ENCODE assay signal across 32 cellular contexts in the genomic region with DNA sequence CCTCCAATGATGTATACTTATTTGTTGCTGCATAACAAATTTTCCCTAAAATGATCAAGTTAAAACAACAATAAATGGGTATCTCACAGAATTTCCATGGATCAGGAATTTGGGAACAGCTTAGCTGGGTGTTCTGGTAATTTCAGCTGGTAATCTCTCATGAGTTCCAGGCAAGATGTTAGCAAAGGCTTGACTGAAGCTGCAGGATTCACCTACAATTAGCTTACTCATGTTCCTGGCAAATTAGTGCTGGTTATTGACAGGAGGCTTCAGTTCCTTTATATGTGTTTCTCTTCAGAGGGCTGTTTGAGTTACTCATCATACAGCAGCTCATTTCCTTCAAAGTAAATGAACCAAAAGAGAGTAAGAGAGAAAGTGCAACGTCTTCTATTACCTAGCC.
"Had no signal": no experiment of that assay in that cellular context is flagged by ENCODE, and none has a peak within 500 bp of the region (broad histone marks: within the 10 kb centered on the region; RNA-seq: fewer than 3 reads in every experiment).

No MANE protein-coding gene starts in this region.

- H3K9me3 Mint-ChIP-seq: activated CD4-positive, alpha-beta T cell treated with anti-CD3 and anti-CD28 coated beads, Interleukin-2, amount 10 ng/mL, durations not matched to agents 24 days and 14 days; activated CD8-positive, alpha-beta T cell treated with anti-CD3 and anti-CD28 coated beads for 36 hours had no signal

- H3K4me1 Mint-ChIP-seq: activated CD4-positive, alpha-beta T cell treated with anti-CD3 and anti-CD28 coated beads, Interleukin-2, amount 10 ng/mL, durations not matched to agents 24 days and 14 days; activated T-helper 17 cell treated with anti-CD3 and anti-CD28 coated beads, Interleukin-2, amount 50 U/mL, for 72 hours had no signal

- H3K4me2 ChIP-seq: PC-9 had no signal

- H3K27me3 Mint-ChIP-seq: activated CD4-positive, alpha-beta T cell treated with anti-CD3 and anti-CD28 coated beads, Interleukin-2, amount 10 ng/mL, durations not matched to agents 24 days and 14 days; activated CD8-positive, alpha-beta T cell treated with anti-CD3 and anti-CD28 coated beads for 36 hours; activated T-helper 17 cell treated with anti-CD3 and anti-CD28 coated beads, Interleukin-2, amount 50 U/mL, for 72 hours had no signal

- H3K9me3 ChIP-seq: adrenal gland, body of pancreas, breast epithelium had no signal

- H3K4me3 Mint-ChIP-seq: activated CD4-positive, alpha-beta T cell treated with anti-CD3 and anti-CD28 coated beads, Interleukin-2, amount 10 ng/mL, durations not matched to agents 24 days and 14 days; activated CD8-positive, alpha-beta T cell treated with anti-CD3 and anti-CD28 coated beads for 36 hours; activated T-cell treated with anti-CD3 and anti-CD28 coated beads, Interleukin-2, amount 50 U/mL, for 72 hours; activated T-helper 17 cell treated with anti-CD3 and anti-CD28 coated beads, Interleukin-2, amount 50 U/mL, for 72 hours had no signal

- H3K4me3 ChIP-seq: adrenal gland, body of pancreas, breast epithelium, PC-9, SK-N-MC had no signal

- FAIRE-seq: astrocyte, RCC 7860 had no signal

- H3K27ac ChIP-seq: adrenal gland, body of pancreas, breast epithelium, PC-9, RWPE1, SK-N-MC, WERI-Rb-1 had no signal

- DNase-seq: activated CD4-positive, alpha-beta T cell treated with anti-CD3 and anti-CD28 coated beads, Interleukin-2, amount 10 ng/mL, durations not matched to agents 24 days and 14 days; activated CD4-positive, alpha-beta T cell treated with anti-CD3 and anti-CD28 coated beads, Interleukin-2, amount 50 U/mL, for 4 hours; activated CD8-positive, alpha-beta T cell treated with anti-CD3 and anti-CD28 coated beads for 36 hours; activated effector memory CD4-positive, alpha-beta T cell treated with anti-CD3 and anti-CD28 coated beads, Interleukin-2, amount 50 U/mL, for 16 hours; activated naive CD4-positive, alpha-beta T cell treated with Interleukin-2 at 50 U/mL for 16 hours; activated T-cell treated with anti-CD3 and anti-CD28 coated beads, Interleukin-2, amount 50 U/mL, for 1 hour; activated T-cell treated with anti-CD3 and anti-CD28 coated beads, Interleukin-2, amount 50 U/mL, for 72 hours; adrenal gland; body of pancreas; Karpas-422; KBM-7; NCI-H1105; NCI-H1417 treated with DMSO at 0.1 percent for 48 hours; NCI-H1694 treated with DMSO at 0.1 percent for 48 hours; NCI-H2029; NCI-H2107; NCI-H2171; NCI-H510A; NCI-H526; NCI-H748 treated with DMSO at 0.1 percent for 48 hours; NK-92 treated with Interleukin-12 subunit alpha and Interleukin-12 subunit beta, amount 100 ng/mL, for 24 hours; PC-9; Right ventricle myocardium superior; T1000; WERI-Rb-1 had no signal

- H3K27me3 ChIP-seq: adrenal gland, body of pancreas, breast epithelium had no signal

- ATAC-seq: activated CD8-positive, alpha-beta T cell treated with anti-CD3 and anti-CD28 coated beads for 36 hours; activated naive CD4-positive, alpha-beta T cell treated with anti-CD3 and anti-CD28 coated beads, Interleukin-2, amount 50 U/mL, for 72 hours; activated T-cell treated with anti-CD3 and anti-CD28 coated beads, Interleukin-2, amount 50 U/mL, for 72 hours; activated T-helper 17 cell treated with anti-CD3 and anti-CD28 coated beads, Interleukin-2, amount 50 U/mL, for 72 hours; body of pancreas had no signal

- H3K4me1 ChIP-seq: adrenal gland, body of pancreas, breast epithelium had no signal

- H3K36me3 Mint-ChIP-seq: activated naive CD4-positive, alpha-beta T cell treated with anti-CD3 and anti-CD28 coated beads, Interleukin-2, amount 50 U/mL, for 72 hours had no signal

- H3K27ac Mint-ChIP-seq: activated CD4-positive, alpha-beta T cell treated with anti-CD3 and anti-CD28 coated beads, Interleukin-2, amount 10 ng/mL, durations not matched to agents 24 days and 14 days; activated CD8-positive, alpha-beta T cell treated with anti-CD3 and anti-CD28 coated beads for 36 hours; activated naive CD4-positive, alpha-beta T cell treated with anti-CD3 and anti-CD28 coated beads, Interleukin-2, amount 50 U/mL, for 72 hours; activated T-cell treated with anti-CD3 and anti-CD28 coated beads, Interleukin-2, amount 50 U/mL, for 72 hours; activated T-helper 17 cell treated with anti-CD3 and anti-CD28 coated beads, Interleukin-2, amount 50 U/mL, for 72 hours had no signal

- H3K36me3 ChIP-seq: adrenal gland, breast epithelium, WERI-Rb-1 had no signal

- H2AFZ ChIP-seq: PC-9 had no signal
